8 cellular contexts compared by ENCODE assay signal in the genomic region with DNA sequence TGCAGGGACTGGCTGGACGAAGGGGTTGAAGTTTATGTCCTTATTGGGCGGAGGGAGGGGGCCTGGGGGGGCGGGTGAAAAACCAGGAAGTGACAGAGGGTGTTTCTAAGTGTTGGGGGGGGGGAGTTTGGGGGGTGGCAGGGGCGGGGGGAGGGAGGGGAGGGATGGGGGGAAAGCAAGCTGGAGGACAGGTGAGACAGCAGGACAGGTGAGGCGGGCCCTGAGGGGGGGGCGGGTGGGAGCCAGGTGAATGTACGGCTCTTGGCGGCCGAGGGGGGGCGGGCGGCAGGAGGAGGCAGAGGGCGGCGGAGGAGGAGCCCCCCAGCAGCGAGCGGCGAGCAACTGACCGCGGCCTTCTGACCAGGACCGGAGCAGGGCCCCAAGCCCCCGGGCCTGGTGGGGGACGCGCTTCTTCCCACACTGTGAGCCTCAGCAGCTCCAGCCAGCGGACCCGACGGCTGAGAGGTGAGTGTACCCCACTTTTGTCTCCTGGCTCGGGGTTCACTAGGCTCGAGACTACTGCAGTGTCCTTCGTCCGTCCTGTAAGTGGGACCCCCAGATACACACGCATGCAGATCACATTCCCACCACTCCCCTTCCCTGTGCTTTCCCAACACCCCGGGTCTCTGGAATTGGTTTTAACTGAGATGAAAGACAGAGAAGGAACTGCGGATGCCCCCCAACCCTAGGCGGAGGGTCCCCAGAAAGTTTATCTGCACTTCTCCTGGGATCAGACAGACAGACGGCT. TPM values are rescaled to one million over a fixed set of nuclear protein-coding genes. Genes with fewer than 3 reads are reported as not detected.
A peak's percentile ranks its signal among the peaks of the same experiment; 100 is the strongest.
DNase-seq lines count a peak whose midpoint lies in the region; ATAC-seq, FAIRE-seq and TF ChIP-seq lines count a peak whose summit lies in the region.

A gene (plus strand): TSS at position 324 of the 748 bp plus-strand sequence. CDS start 11,859 bp downstream, outside the sequence.

- 1% methylated on average over 17 of the region's 34 CpGs for WGBS in right lobe of liver (ENCODE audit: insufficient coverage, low coverage, low lambda C conversion rate, missing lambda C conversion rate)

- TF ChIP-seq CTCF in AG10803 (conservative IDR thresholded peaks at IDR 0.05; ENCODE audit: low read length) (0 out of 2 replicates have a peak, but pooled peaks have one; percentile 5), Panc1 (IDR thresholded peaks at IDR 0.05) (no peak), right lobe of liver (IDR thresholded peaks at IDR 0.05) (no peak), D721Med (IDR thresholded peaks at IDR 0.05; ENCODE audit: insufficient read depth, missing control alignments) (no peak)

- H3K4me1 ChIP-seq in Panc1 (ENCODE audit: control insufficient read depth, insufficient read depth, low read length) (peaks cover 39% of the 10 kb centered on the region), right lobe of liver (peaks cover 0 to 52% (median 22%) of the 10 kb centered on the region in 4 donors)

- peak within 1 kb of the TSS; percentile 100 for H3K27ac Mint-ChIP-seq in dendritic cell treated with granulocyte-macrophage colony-stimulating factor and Interleukin-4, amounts not matched to agents 40 ng/mL and 50 ng/mL, for 4 days

- no peak for FAIRE-seq in D721Med (lab: Jason Lieb, UNC)

- DNase-seq in AG10803 (ENCODE audit: low read depth): no peak
- no peak for DNase-seq in Panc1 (ENCODE audit: low read depth, low spot score)
- DNase-seq in right lobe of liver: peak; percentile 55 to 70 (median 66)
- DNase-seq in superior temporal gyrus (ENCODE audit: extremely low spot score): peak; percentile 43
- DNase-seq in D721Med (ENCODE audit: insufficient read length, low spot score): no peak
- DNase-seq in SW 1271 (lab: John Stamatoyannopoulos, UW): no peak

- H3K4me1 Mint-ChIP-seq in dendritic cell treated with granulocyte-macrophage colony-stimulating factor and Interleukin-4, amounts not matched to agents 40 ng/mL and 50 ng/mL, for 4 days (ENCODE audit: low read depth): peaks cover 69% of the 10 kb centered on the region

- peak within 1 kb of the TSS; percentile 99 for H3K27ac ChIP-seq in Panc1 (ENCODE audit: low read length)
- peak within 1 kb of the TSS; percentile 81 to 95 (median 94) for H3K27ac ChIP-seq in right lobe of liver

- peaks cover 5% of the 10 kb centered on the region; the same call in 1 of the 2 replicates for H3K36me3 ChIP-seq in Panc1 (ENCODE audit: control insufficient read depth, insufficient read depth, low read length)
- H3K36me3 ChIP-seq in right lobe of liver: no peaks in the 10 kb centered on the region

- H3K4me3 Mint-ChIP-seq in dendritic cell treated with granulocyte-macrophage colony-stimulating factor and Interleukin-4, amounts not matched to agents 40 ng/mL and 50 ng/mL, for 4 days: peak within 1 kb of the TSS; percentile 99

- no peaks in the 10 kb centered on the region for H3K9me3 Mint-ChIP-seq in dendritic cell treated with granulocyte-macrophage colony-stimulating factor and Interleukin-4, amounts not matched to agents 40 ng/mL and 50 ng/mL, for 4 days

- H3K9me3 ChIP-seq in Panc1 (ENCODE audit: control insufficient read depth, insufficient read depth, low read depth, low read length): no peaks in the 10 kb centered on the region
- no peaks in the 10 kb centered on the region for H3K9me3 ChIP-seq in right lobe of liver

- H3K4me3 ChIP-seq in AG10803 (ENCODE audit: low read length) (peak within 1 kb of the TSS; percentile 96), Panc1 (ENCODE audit: low read depth in 2 of 2, low read length in 2 of 2) (peak within 1 kb of the TSS; percentile 80 to 98), right lobe of liver (peak within 1 kb of the TSS; percentile 85 to 93 (median 91))

- TF ChIP-seq POLR2A in right lobe of liver (IDR thresholded peaks at IDR 0.05): no peak

- CTCF ChIA-PET in Panc1 (lab: Charles Lee): interaction anchor here (0.6 to 1.8 kb wide), 3 partner anchors 15 to 31 kb away, joined by 3 to 6 read pairs (median 5); no protein-coding TSS in a partner anchor

- in situ Hi-C loops in Panc1 (cut with HindIII; ENCODE audit: low pct_unique_long_range_greater_than_20kb, low sequenced_read_pairs): no loop called here

- H3K27me3 ChIP-seq in Panc1 (ENCODE audit: control insufficient read depth, insufficient read depth, low read length) (no peaks in the 10 kb centered on the region), right lobe of liver (no peaks in the 10 kb centered on the region)

- ATAC-seq in GM19372 (IDR thresholded peaks at IDR 0.05; ENCODE audit: low read depth, unreplicated experiment) (peak; percentile 2), Panc1 (peak; percentile 17), right lobe of liver (peak; percentile 1 to 6 (median 4))

- no peaks in the 10 kb centered on the region for H3K27me3 Mint-ChIP-seq in dendritic cell treated with granulocyte-macrophage colony-stimulating factor and Interleukin-4, amounts not matched to agents 40 ng/mL and 50 ng/mL, for 4 days

- POLR2A ChIA-PET in Panc1 (lab: Charles Lee): interaction anchor here (0.6 to 0.7 kb wide), 2 partner anchors 23 to 41 kb away, joined by 3 read pairs; no protein-coding TSS in a partner anchor

- BruUV-seq in Panc1 (replicated peaks; lab: Mats Ljungman, UMichigan): no TSS peak

- H3K36me3 Mint-ChIP-seq in dendritic cell treated with granulocyte-macrophage colony-stimulating factor and Interleukin-4, amounts not matched to agents 40 ng/mL and 50 ng/mL, for 4 days (ENCODE audit: low read depth): peaks cover 50% of the 10 kb centered on the region

- intact Hi-C loops in Panc1 (cut with micrococcal nuclease; ENCODE audit: unreplicated experiment) (loop anchor here (5.0 kb wide), 1 partner anchor 275 kb away; no protein-coding TSS in a partner anchor), right lobe of liver (cut with DNase I) (no loop called here)
- intact Hi-C loops in dendritic cell treated with granulocyte-macrophage colony-stimulating factor and Interleukin-4, amounts not matched to agents 40 ng/mL and 50 ng/mL, for 4 days (cut with micrococcal nuclease): no loop called here

RNA-seq across cellular contexts. Expression of the gene that starts here (rescaled TPM):
- total RNA-seq in Panc1 (2021; ENCODE audit: unreplicated experiment) (55.8 TPM), right lobe of liver (10 to 100 TPM; 35.0 to 83.8 (median 38.8) TPM)
- polyA plus RNA-seq in Panc1 (2012; ENCODE audit: insufficient read length): 51.5 TPM

Comparison
In these comparisons a context has a peak if more than half of its experiments do, and no peak if none do; other contexts are left out.
1. DNase-seq: peak in right lobe of liver (3 of 3) and superior temporal gyrus (single experiment); none in AG10803 (single experiment), Panc1 (single experiment), D721Med (single experiment) and SW 1271 (0 of 2).
2. Peak in every context shown above with its lines, with median percentiles within 50 percentile points of each other: H3K4me3 ChIP-seq and ATAC-seq.